ENCODE assay signal across 15 cellular contexts in the genomic region with DNA sequence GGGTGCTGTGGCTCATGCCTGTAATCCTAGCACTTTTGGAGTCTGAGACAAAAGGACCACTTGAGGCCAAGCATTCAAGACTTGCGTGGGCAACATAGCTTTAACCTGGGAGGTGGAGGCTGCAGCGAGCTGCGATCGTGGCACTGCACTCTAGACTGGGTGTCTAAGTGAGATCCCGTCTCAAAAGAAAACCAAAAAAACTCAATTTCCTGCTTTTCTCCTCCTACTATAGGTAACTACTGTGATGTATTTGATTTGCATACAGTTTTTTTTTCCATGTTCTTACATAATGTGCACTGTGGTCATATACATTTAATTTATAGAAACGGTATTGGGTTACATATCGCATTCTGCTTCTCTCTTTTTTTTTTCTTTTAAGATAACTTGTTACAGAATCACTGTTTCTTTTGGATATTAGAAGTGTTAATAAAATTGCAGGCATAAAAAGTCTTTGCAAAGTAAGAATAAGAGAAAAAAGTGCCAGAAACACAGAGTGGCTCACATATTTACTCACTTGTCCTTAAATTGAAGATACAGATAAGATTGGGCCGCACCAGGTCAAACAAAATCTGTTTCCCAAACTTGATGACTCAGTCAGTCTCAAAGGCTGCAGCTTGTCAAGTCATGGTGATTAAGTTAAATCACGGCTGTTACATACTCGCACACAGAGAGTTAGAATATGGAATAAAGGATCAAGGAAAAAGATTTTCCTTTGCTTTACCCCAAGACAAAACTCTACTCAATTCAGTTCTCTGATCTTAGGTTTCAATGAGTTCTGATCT. TPM values are rescaled to one million over a fixed set of nuclear protein-coding genes. Genes with fewer than 3 reads are reported as not detected.
DNase-seq lines count a peak whose midpoint lies in the region; ATAC-seq and TF ChIP-seq lines count a peak whose summit lies in the region.
"Had no signal": no experiment of that assay in that cellular context is flagged by ENCODE, and none has a peak within 500 bp of the region (broad histone marks: within the 10 kb centered on the region; RNA-seq: fewer than 3 reads in every experiment).

No MANE protein-coding gene starts in this region.

- peaks cover 7% of the 10 kb centered on the region; the same call in 1 of the 2 replicates for H3K9me1 ChIP-seq in IMR-90 (ENCODE audit: insufficient read depth, low read length)

- H3K4me2 ChIP-seq in IMR-90 (ENCODE audit: low read depth, low read length) (no peak overlapping the region), mesendoderm (ENCODE audit: low read length) (no peak overlapping the region)

- H3K36me3 ChIP-seq in IMR-90 (ENCODE audit: control insufficient read depth, insufficient read depth, low read length) (peaks cover 3% of the 10 kb centered on the region), mesendoderm (ENCODE audit: control insufficient read depth, insufficient read depth, low read length) (peaks cover 2% of the 10 kb centered on the region)

- no peaks in the 10 kb centered on the region for H3K36me3 Mint-ChIP-seq in activated CD8-positive, alpha-beta T cell treated with anti-CD3 and anti-CD28 coated beads for 36 hours (ENCODE audit: low read depth)
- H3K36me3 Mint-ChIP-seq: activated naive CD8-positive, alpha-beta T cell treated with anti-CD3 and anti-CD28 coated beads, Interleukin-2, amount 10 ng/mL, durations not matched to agents 7 days and 5 days; CD14-positive monocyte; naive thymus-derived CD8-positive, alpha-beta T cell had no signal

- WGBS in IMR-90 (ENCODE audit: extremely low coverage in 2 of 2, insufficient read length in 1 of 2), 2 experiments: no CpG with 5 or more reads among the region's 10 CpGs
- no CpG with 5 or more reads among the region's 10 CpGs for WGBS in mesendoderm (ENCODE audit: extremely low coverage, insufficient coverage, low lambda C conversion rate)

- no peak for ATAC-seq in IMR-90 (ENCODE audit: low read depth)
- ATAC-seq in activated CD8-positive, alpha-beta T cell treated with anti-CD3 and anti-CD28 coated beads for 36 hours: no peak
- ATAC-seq: effector memory CD8-positive, alpha-beta T cell; naive thymus-derived CD8-positive, alpha-beta T cell had no signal

- in situ Hi-C loops in IMR-90 (cut with MboI; ENCODE audit: low sequenced_read_pairs): no loop called here

- H4K91ac ChIP-seq in IMR-90 (ENCODE audit: insufficient read depth, low read depth, low read length): no peak overlapping the region

- no peak overlapping the region for H3K4me3 Mint-ChIP-seq in activated CD8-positive, alpha-beta T cell treated with anti-CD3 and anti-CD28 coated beads for 36 hours
- H3K4me3 Mint-ChIP-seq: activated naive CD8-positive, alpha-beta T cell treated with anti-CD3 and anti-CD28 coated beads, Interleukin-2, amount 10 ng/mL, durations not matched to agents 7 days and 5 days; CD14-positive monocyte; effector memory CD8-positive, alpha-beta T cell had no signal

- peaks cover 9 to 34% of the 10 kb centered on the region in 2 experiments for H3K79me1 ChIP-seq in IMR-90 (ENCODE audit: low read depth in 1 of 2, low read length in 2 of 2)
- no peaks in the 10 kb centered on the region for H3K79me1 ChIP-seq in mesendoderm (ENCODE audit: low read length)

- no peak overlapping the region for H3K27ac ChIP-seq in IMR-90 (ENCODE audit: insufficient read depth, low read length)
- no peak overlapping the region for H3K27ac ChIP-seq in mesendoderm (ENCODE audit: low read depth, low read length)

- TF ChIP-seq POLR2A in IMR-90 (IDR thresholded peaks at IDR 0.05; ENCODE audit: low read depth, low read length): no peak

- H3K27me3 ChIP-seq in IMR-90 (ENCODE audit: control insufficient read depth, insufficient read depth, low read length): no peaks in the 10 kb centered on the region
- H3K27me3 ChIP-seq in mesendoderm (ENCODE audit: insufficient read depth, low read length, poor library complexity): no peaks in the 10 kb centered on the region

- H2AK5ac ChIP-seq in IMR-90 (ENCODE audit: low read depth, low read length): no peak overlapping the region
- H2AK5ac ChIP-seq in mesendoderm (ENCODE audit: low read length): no peak overlapping the region

- H3K9me3 ChIP-seq in IMR-90 (ENCODE audit: control insufficient read depth, insufficient read depth, low read length): no peaks in the 10 kb centered on the region

- H4K8ac ChIP-seq in IMR-90 (ENCODE audit: low read depth in 2 of 2, low read length in 2 of 2): no peak overlapping the region
- no peak overlapping the region for H4K8ac ChIP-seq in mesendoderm (ENCODE audit: low read depth, low read length)

- no peak overlapping the region for H2AFZ ChIP-seq in IMR-90 (replicated peaks; ENCODE audit: low read length, poor library complexity)

- no peak overlapping the region for H3K27ac Mint-ChIP-seq in activated CD8-positive, alpha-beta T cell treated with anti-CD3 and anti-CD28 coated beads for 36 hours
- H3K27ac Mint-ChIP-seq: activated naive CD8-positive, alpha-beta T cell treated with anti-CD3 and anti-CD28 coated beads, Interleukin-2, amount 10 ng/mL, durations not matched to agents 7 days and 5 days; CD14-positive monocyte; naive thymus-derived CD8-positive, alpha-beta T cell had no signal

- H3K56ac ChIP-seq in IMR-90 (ENCODE audit: extremely low read depth, insufficient read depth, low read length) (no peak overlapping the region), mesendoderm (ENCODE audit: low read length) (no peak overlapping the region)

- CTCF ChIA-PET in IMR-90 (lab: Yijun Ruan, JAX): interaction anchor here (0.5 to 2.5 kb wide), 3 partner anchors 20 to 1114 kb away, joined by 4 to 5 read pairs (median 4); no protein-coding TSS in a partner anchor
- CTCF ChIA-PET in activated CD8-positive, alpha-beta T cell treated with anti-CD3 and anti-CD28 coated beads for 36 hours (lab: Charles Lee): no interaction called here

- TF ChIP-seq CTCF in AG10803 (conservative IDR thresholded peaks at IDR 0.05; ENCODE audit: low read length) (no peak), IMR-90 (conservative IDR thresholded peaks at IDR 0.05; ENCODE audit: low read depth, low read length) (no peak), cardiac fibroblast (IDR thresholded peaks at IDR 0.05; ENCODE audit: low read depth, low read length) (no peak)
- no peak for TF ChIP-seq CTCF in activated CD8-positive, alpha-beta T cell treated with anti-CD3 and anti-CD28 coated beads for 36 hours (IDR thresholded peaks at IDR 0.05)

- H3K4me1 Mint-ChIP-seq in activated CD8-positive, alpha-beta T cell treated with anti-CD3 and anti-CD28 coated beads for 36 hours (ENCODE audit: low read depth): peaks cover 11% of the 10 kb centered on the region

- dilution Hi-C loops in IMR-90 (cut with HindIII; ENCODE audit: low sequenced_read_pairs, unreplicated experiment): no loop called here

- POLR2A ChIA-PET in IMR-90 (lab: Charles Lee; ENCODE audit: unreplicated experiment): no interaction called here
- POLR2A ChIA-PET in activated CD8-positive, alpha-beta T cell treated with anti-CD3 and anti-CD28 coated beads for 36 hours (lab: Charles Lee): no interaction called here

- no peaks in the 10 kb centered on the region for H3K9me3 Mint-ChIP-seq in activated CD8-positive, alpha-beta T cell treated with anti-CD3 and anti-CD28 coated beads for 36 hours
- H3K9me3 Mint-ChIP-seq: activated naive CD8-positive, alpha-beta T cell treated with anti-CD3 and anti-CD28 coated beads, Interleukin-2, amount 10 ng/mL, durations not matched to agents 7 days and 5 days; effector memory CD8-positive, alpha-beta T cell; naive thymus-derived CD8-positive, alpha-beta T cell had no signal

- TF ChIP-seq RAD21 in IMR-90 (IDR thresholded peaks at IDR 0.05; ENCODE audit: low read length): no peak

- H3K4me1 ChIP-seq in IMR-90 (ENCODE audit: control insufficient read depth, insufficient read depth, low read length) (0 out of 2 replicates have a peak, but pooled peaks cover 2% of the 10 kb centered on the region), mesendoderm (ENCODE audit: control insufficient read depth, low read depth, low read length) (peaks cover 7% of the 10 kb centered on the region)

- H3K9ac ChIP-seq in IMR-90 (ENCODE audit: low read depth, low read length) (no peak overlapping the region), mesendoderm (ENCODE audit: low read length) (no peak overlapping the region)

- H2AK9ac ChIP-seq in IMR-90 (replicated peaks; ENCODE audit: low read depth, low read length, poor library complexity): no peak overlapping the region

- H2BK5ac ChIP-seq in IMR-90 (ENCODE audit: low read depth, low read length, poor library complexity, severe bottlenecking) (no peak overlapping the region), mesendoderm (ENCODE audit: low read length) (no peak overlapping the region)

- H3K4me3 ChIP-seq in AG10803 (ENCODE audit: low read length): no peak overlapping the region
- H3K4me3 ChIP-seq in IMR-90 (ENCODE audit: insufficient read depth, low read depth, low read length): no peak overlapping the region
- H3K4me3 ChIP-seq in cardiac fibroblast (replicated peaks in 1 of 2; ENCODE audit: low read depth in 2 of 2, low read length in 2 of 2): no peak overlapping the region
- H3K4me3 ChIP-seq in mesendoderm (ENCODE audit: low read length): no peak overlapping the region

- peak; percentile 38 for DNase-seq in AG10803 (ENCODE audit: low read depth)
- DNase-seq in IMR-90: peak; percentile 69
- peak; percentile 70 to 80 for DNase-seq in cardiac fibroblast (ENCODE audit: low read depth in 2 of 2)
- peak; percentile 38 for DNase-seq in mesendoderm
- no peak for DNase-seq in activated gamma-delta T cell (lab: John Stamatoyannopoulos, UW)
- DNase-seq in iPS-NIHi7 (ENCODE audit: extremely low spot score): no peak
- DNase-seq in activated CD8-positive, alpha-beta T cell treated with anti-CD3 and anti-CD28 coated beads for 36 hours: no peak
- DNase-seq in ecto neural progenitor cell (ENCODE audit: low spot score): no peak
- DNase-seq: activated CD4-positive, alpha-beta T cell treated with anti-CD3 and anti-CD28 coated beads, Interleukin-2, amount 50 U/mL, for 4 hours; activated naive CD8-positive, alpha-beta T cell treated with anti-CD3 and anti-CD28 coated beads, Interleukin-2, amount 10 ng/mL, durations not matched to agents 7 days and 5 days; effector memory CD8-positive, alpha-beta T cell; NCI-H524 treated with DMSO at 0.1 percent for 48 hours; stimulated activated CD4-positive, alpha-beta T cell treated with anti-CD3 and anti-CD28 coated beads, Interleukin-2, amount 100 ng/mL, for 48 hours had no signal

- peaks cover 31% of the 10 kb centered on the region for H3K27me3 Mint-ChIP-seq in activated CD8-positive, alpha-beta T cell treated with anti-CD3 and anti-CD28 coated beads for 36 hours

- no peaks in the 10 kb centered on the region for H3K79me2 ChIP-seq in mesendoderm (ENCODE audit: control insufficient read depth, insufficient read depth, low read length)

- no peak overlapping the region for H4K5ac ChIP-seq in IMR-90 (ENCODE audit: low read depth, low read length)
- H4K5ac ChIP-seq in mesendoderm (ENCODE audit: low read length): no peak overlapping the region

- H3K23ac ChIP-seq in IMR-90 (ENCODE audit: low read depth, low read length) (no peak overlapping the region), mesendoderm (ENCODE audit: low read length) (no peak overlapping the region)

- H4K20me1 ChIP-seq in IMR-90 (ENCODE audit: insufficient read depth, low read length): no peaks in the 10 kb centered on the region

- no peak overlapping the region for H3K14ac ChIP-seq in IMR-90 (replicated peaks; ENCODE audit: low read depth, low read length)

- H2BK120ac ChIP-seq in IMR-90 (ENCODE audit: low read depth, low read length) (no peak overlapping the region), mesendoderm (ENCODE audit: low read depth, low read length) (no peak overlapping the region)

- BruUV-seq in IMR-90 (replicated peaks; lab: Mats Ljungman, UMichigan): no TSS peak

- no peak overlapping the region for H3K18ac ChIP-seq in IMR-90 (ENCODE audit: low read depth, low read length)
- no peak overlapping the region for H3K18ac ChIP-seq in mesendoderm (ENCODE audit: low read length)

- H2BK15ac ChIP-seq in IMR-90 (ENCODE audit: low read depth, low read length) (no peak overlapping the region), mesendoderm (replicated peaks; ENCODE audit: low read depth) (peak overlapping the region; percentile 28)

- H3K4ac ChIP-seq in IMR-90 (ENCODE audit: low read depth, low read length) (no peak overlapping the region), mesendoderm (ENCODE audit: low read depth, low read length) (no peak overlapping the region)

- H2BK20ac ChIP-seq in IMR-90 (ENCODE audit: low read depth, low read length): no peak overlapping the region

- intact Hi-C loops in IMR-90 (cut with micrococcal nuclease): no loop called here
- intact Hi-C loops in activated CD8-positive, alpha-beta T cell treated with anti-CD3 and anti-CD28 coated beads for 36 hours (cut with micrococcal nuclease): no loop called here

RNA-seq across cellular contexts. Expression of gene PTGR1, which starts 2.0 kb away (rescaled TPM):
- 45.9 and 80.8 TPM in 2 replicates for total RNA-seq in IMR-90 (2012; rRNA removed)
- 61.6 and 72.7 TPM in 2 replicates for polyA plus RNA-seq in IMR-90 (2012; rRNA removed)
- 19.8 and 36.6 TPM in 2 replicates for polyA plus RNA-seq in IMR-90 (2012; cell fraction: cytosol; rRNA removed)
- polyA plus RNA-seq in IMR-90 (2012; cell fraction: nucleus; rRNA removed; ENCODE audit: low replicate concordance): 5.0 and 40.5 TPM in 2 replicates
- 17.7 TPM for polyA plus RNA-seq in mesendoderm (2013, experiment 1 of 2)
- 18.0 TPM for polyA plus RNA-seq in mesendoderm (2013, experiment 2 of 2)
- 1 to 10 TPM; 1.7 to 1.8 TPM for total RNA-seq in activated CD8-positive, alpha-beta T cell treated with anti-CD3 and anti-CD28 coated beads for 36 hours
- total RNA-seq: naive thymus-derived CD8-positive, alpha-beta T cell had no signal
- polyA plus RNA-seq: naive thymus-derived CD8-positive, alpha-beta T cell had no signal

RNA-seq across cellular contexts. Expression of gene DNAJC25, which starts 29.7 kb away (rescaled TPM):
- total RNA-seq in IMR-90 (2012; rRNA removed): 3.2 and 5.6 TPM in 2 replicates
- polyA plus RNA-seq in IMR-90 (2012; rRNA removed): 6.6 and 6.7 TPM in 2 replicates
- 3.9 and 8.0 TPM in 2 replicates for polyA plus RNA-seq in IMR-90 (2012; cell fraction: cytosol; rRNA removed)
- polyA plus RNA-seq in IMR-90 (2012; cell fraction: nucleus; rRNA removed; ENCODE audit: low replicate concordance): 3.3 and 7.2 TPM in 2 replicates
- 7.3 TPM for polyA plus RNA-seq in mesendoderm (2013, experiment 1 of 2)
- 7.8 TPM for polyA plus RNA-seq in mesendoderm (2013, experiment 2 of 2)
- 10 to 100 TPM in 1 of 2 experiments, 1 to 10 TPM in 1; 9.6 to 11.0 TPM for total RNA-seq in activated CD8-positive, alpha-beta T cell treated with anti-CD3 and anti-CD28 coated beads for 36 hours

RNA-seq across cellular contexts. Expression of gene GNG10, which starts 60.0 kb away (rescaled TPM):
- total RNA-seq in IMR-90 (2012; rRNA removed): 48.8 and 106 TPM in 2 replicates
- polyA plus RNA-seq in IMR-90 (2012; rRNA removed): 58.3 and 72.7 TPM in 2 replicates
- polyA plus RNA-seq in IMR-90 (2012; cell fraction: cytosol; rRNA removed): 42.1 and 49.5 TPM in 2 replicates
- 9.1 and 17.4 TPM in 2 replicates for polyA plus RNA-seq in IMR-90 (2012; cell fraction: nucleus; rRNA removed; ENCODE audit: low replicate concordance)
- polyA plus RNA-seq in mesendoderm (2013, experiment 1 of 2): 43.5 TPM
- polyA plus RNA-seq in mesendoderm (2013, experiment 2 of 2): 45.6 TPM
- 10 to 100 TPM; 14.3 to 17.2 TPM for total RNA-seq in activated CD8-positive, alpha-beta T cell treated with anti-CD3 and anti-CD28 coated beads for 36 hours

Comparison
In these comparisons a context has a peak if more than half of its experiments do, and no peak if none do; other contexts are left out.
1. DNase-seq: peak in AG10803 (single experiment), IMR-90 (single experiment), cardiac fibroblast (2 of 2) and mesendoderm (single experiment); none in activated gamma-delta T cell (single experiment), iPS-NIHi7 (single experiment), activated CD8-positive, alpha-beta T cell treated with anti-CD3 and anti-CD28 coated beads for 36 hours (single experiment) and ecto neural progenitor cell (single experiment).
2. RNA of gene PTGR1, which starts 2.0 kb away (total RNA-seq): 45.9 to 80.8 TPM in IMR-90; 1.7 to 1.8 TPM in activated CD8-positive, alpha-beta T cell treated with anti-CD3 and anti-CD28 coated beads for 36 hours; every median in the first group is over 10 times any median in the second.